Comparison of ENCODE assay signal across 11 cellular contexts in the genomic region with DNA sequence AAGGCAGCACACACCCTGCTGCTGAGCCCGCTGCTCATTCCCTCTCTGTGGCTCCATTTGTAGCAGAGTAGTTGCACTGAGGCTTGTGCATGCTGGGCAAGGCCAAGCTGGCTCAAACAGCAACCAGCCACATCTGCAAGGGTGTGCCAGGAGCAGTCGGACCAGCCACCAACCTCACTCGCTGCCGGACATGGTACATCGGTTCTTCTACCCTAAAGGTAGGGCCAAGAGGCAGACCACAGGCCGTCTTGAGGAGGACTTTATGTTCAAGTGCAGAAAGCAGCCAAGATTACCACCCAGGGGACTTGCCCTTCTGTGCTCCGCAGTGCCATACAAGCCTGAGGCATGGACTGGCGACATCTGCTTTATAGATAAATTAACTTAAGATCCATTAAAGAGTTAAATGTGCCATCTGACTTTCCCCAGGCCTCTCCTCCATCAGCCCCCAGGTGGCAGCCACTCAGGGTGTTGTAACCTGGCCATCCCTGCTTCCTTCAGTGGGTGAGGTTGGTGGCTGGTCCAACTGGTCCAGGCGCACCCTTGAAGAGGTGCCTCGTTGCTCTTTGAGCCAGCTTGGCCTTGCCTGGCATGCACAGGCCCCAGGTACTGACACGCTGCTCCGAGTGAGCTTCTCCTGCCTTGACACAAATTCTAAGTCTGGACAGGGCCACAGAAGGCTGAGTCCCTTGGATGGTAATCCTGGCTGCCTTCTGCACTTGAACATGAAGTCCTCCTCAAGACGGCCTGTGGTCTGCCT. TPM values are rescaled to one million over a fixed set of nuclear protein-coding genes. Genes with fewer than 3 reads are reported as not detected.
DNase-seq lines count a peak whose midpoint lies in the region; FAIRE-seq and TF ChIP-seq lines count a peak whose summit lies in the region.
"Not testable (repeated sequence)": the region's sequence is repeated elsewhere in the genome, so short reads cannot be mapped to it uniquely, and the experiment has no call there.
"Had no signal": no experiment of that assay in that cellular context is flagged by ENCODE, and none has a peak within 500 bp of the region (broad histone marks: within the 10 kb centered on the region; RNA-seq: fewer than 3 reads in every experiment).

No MANE protein-coding gene starts in this region.

- intact Hi-C loops in cardiac septum (cut with DNase I); sigmoid colon (cut with DNase I): not testable (repeated sequence)

- not testable (repeated sequence) for H3K36me3 ChIP-seq in endodermal cell (ENCODE audit: control insufficient read depth, insufficient read depth, low read length); sigmoid colon

- H3K27ac Mint-ChIP-seq in endodermal cell: not testable (repeated sequence)

- not testable (repeated sequence) for H3K9ac ChIP-seq in endodermal cell (ENCODE audit: extremely low read depth, low read length, poor library complexity, severe bottlenecking)

- not testable (repeated sequence) for H3K27me3 ChIP-seq in endodermal cell (ENCODE audit: control insufficient read depth, insufficient read depth, low read length, poor library complexity, severe bottlenecking); sigmoid colon

- WGBS in endodermal cell (ENCODE audit: insufficient coverage in 1 of 2, insufficient read length in 1 of 2), 2 experiments: 84 to 88% methylated on average over 7 to 13 of the region's 13 CpGs
- 90 to 92% methylated on average over 13 of the region's 13 CpGs for WGBS in sigmoid colon, 2 donors

- not testable (repeated sequence) for FAIRE-seq in urothelium cell line (lab: Jason Lieb, UNC)

- not testable (repeated sequence) for TF ChIP-seq EP300 in sigmoid colon (IDR thresholded peaks at IDR 0.05)

- not testable (repeated sequence) for H3K4me1 Mint-ChIP-seq in endodermal cell

- H3K4me3 Mint-ChIP-seq in endodermal cell: not testable (repeated sequence)

- not testable (repeated sequence) for H3K4me3 ChIP-seq in endodermal cell (ENCODE audit: low read length); sigmoid colon

- not testable (repeated sequence) for H3K27me3 Mint-ChIP-seq in endodermal cell (ENCODE audit: insufficient read depth)

- H3K27ac ChIP-seq in endodermal cell (ENCODE audit: low read depth, low read length); sigmoid colon: not testable (repeated sequence)

- H3K9me3 Mint-ChIP-seq in endodermal cell: not testable (repeated sequence)

- peak; percentile 0 for DNase-seq in GM19238 (ENCODE audit: insufficient read length, low spot score)
- DNase-seq in endodermal cell: peak; percentile 11
- DNase-seq in cardiac septum (ENCODE audit: low spot score): peak; percentile 67
- DNase-seq in iPS-NIHi11 (ENCODE audit: low spot score): peak; percentile 1
- peak; percentile 30 for DNase-seq in sigmoid colon
- DNase-seq in urothelium cell line (ENCODE audit: low spot score): peak; percentile 0

- not testable (repeated sequence) for TF ChIP-seq POLR2A in sigmoid colon (IDR thresholded peaks at IDR 0.05)

- H3K9me3 ChIP-seq in endodermal cell (ENCODE audit: control insufficient read depth, low read length); sigmoid colon: not testable (repeated sequence)

- not testable (repeated sequence) for TF ChIP-seq CTCF in endodermal cell (conservative IDR thresholded peaks at IDR 0.05); sigmoid colon (IDR thresholded peaks at IDR 0.05)

- H3K4me1 ChIP-seq in endodermal cell (ENCODE audit: control insufficient read depth, insufficient read depth, low read length); sigmoid colon: not testable (repeated sequence)

- H3K36me3 Mint-ChIP-seq in endodermal cell (ENCODE audit: low read depth): not testable (repeated sequence)

RNA-seq across cellular contexts. Expression of a gene that starts 55.0 kb away (rescaled TPM):
- total RNA-seq in endodermal cell (1 to 10 TPM in 1 of 2 donors, under 1 TPM in 1; 0.07 to 2.0 TPM), cardiac septum (not detected), sigmoid colon (not detected)
- 0.04 TPM for polyA plus RNA-seq in endodermal cell (2013, experiment 1 of 2)
- polyA plus RNA-seq in endodermal cell (2013, experiment 2 of 2): 0.04 TPM
- polyA plus RNA-seq in sigmoid colon: under 1 TPM in 1 of 3 donors, not detected in 2; 0.03 TPM
- total RNA-seq: A172; A673; CD4-positive, CD25-positive, alpha-beta regulatory T cell; CD8-positive, alpha-beta T cell had no signal
- polyA plus RNA-seq: BJ; CD4-positive, CD25-positive, alpha-beta regulatory T cell had no signal

Comparison
In these comparisons a context has a peak if more than half of its experiments do, and no peak if none do; other contexts are left out.
1. DNase-seq: peak in every context shown above with its lines; median percentile 67 in cardiac septum; 30 in sigmoid colon; 11 in endodermal cell; 1 in iPS-NIHi11; 0 in GM19238; 0 in urothelium cell line.